Comparison of ENCODE assay signal across 9 cellular contexts in genomic region chr1:37255111-37255795, GRCh38.
DNase-seq lines count a peak whose midpoint lies in the region; ATAC-seq and TF ChIP-seq lines count a peak whose summit lies in the region.
"Had no signal": no experiment of that assay in that cellular context is flagged by ENCODE, and none has a peak within 500 bp of the region (broad histone marks: within the 10 kb centered on the region; RNA-seq: fewer than 3 reads in every experiment).

No MANE protein-coding gene starts in this region.

- H3K27me3 Mint-ChIP-seq in CD14-positive monocyte (ENCODE audit: low read depth in 3 of 3): peaks cover 12 to 31% (median 16%) of the 10 kb centered on the region in 3 donors
- peaks cover 62% of the 10 kb centered on the region for H3K27me3 Mint-ChIP-seq in activated T-cell treated with anti-CD3 and anti-CD28 coated beads, Interleukin-2, amount 50 U/mL, for 24 hours

- peaks cover 0 to 4% (median 1%) of the 10 kb centered on the region in 7 donors for H3K9me3 Mint-ChIP-seq in CD14-positive monocyte
- H3K9me3 Mint-ChIP-seq in activated T-cell treated with anti-CD3 and anti-CD28 coated beads, Interleukin-2, amount 50 U/mL, for 24 hours: no peaks in the 10 kb centered on the region

- no peaks in the 10 kb centered on the region for H3K36me3 Mint-ChIP-seq in CD14-positive monocyte
- H3K36me3 Mint-ChIP-seq in activated T-cell treated with anti-CD3 and anti-CD28 coated beads, Interleukin-2, amount 50 U/mL, for 24 hours (ENCODE audit: low read depth): no peaks in the 10 kb centered on the region

- peak; percentile 7 for DNase-seq in GM12865 (ENCODE audit: low read depth)
- peak; percentile 9 for DNase-seq in NAMALWA (ENCODE audit: low spot score)
- peak; percentile 21 to 49 (median 37) for DNase-seq in body of pancreas
- no peak for DNase-seq in CD14-positive monocyte (ENCODE audit: low spot score)
- DNase-seq in central memory CD4-positive, alpha-beta T cell: no peak
- DNase-seq in activated T-cell treated with anti-CD3 and anti-CD28 coated beads, Interleukin-2, amount 50 U/mL, for 24 hours: no peak
- DNase-seq in NCI-H187 (lab: John Stamatoyannopoulos, UW): no peak
- DNase-seq: NCI-H2171 treated with DMSO at 0.1 percent for 48 hours had no signal

- TF ChIP-seq POLR2A in body of pancreas (IDR thresholded peaks at IDR 0.05): no peak

- intact Hi-C loops in body of pancreas (cut with DNase I) (no loop called here), CD14-positive monocyte (cut with micrococcal nuclease) (no loop called here)

- H3K27ac ChIP-seq in body of pancreas (no peak overlapping the region), neural cell (ENCODE audit: low read length) (no peak overlapping the region)

- H3K36me3 ChIP-seq in body of pancreas (replicated peaks in 1 of 2; ENCODE audit: insufficient read depth in 1 of 2, low read depth in 2 of 2): no peaks in the 10 kb centered on the region
- H3K36me3 ChIP-seq in neural cell (ENCODE audit: insufficient read depth, low read length): no peaks in the 10 kb centered on the region

- H2AFZ ChIP-seq in neural cell (ENCODE audit: low read depth, low read length): no peak overlapping the region

- H3K4me2 ChIP-seq in neural cell (ENCODE audit: low read length): peak overlapping the region; percentile 16

- H3K4me1 ChIP-seq in body of pancreas: no peaks in the 10 kb centered on the region

- no peak overlapping the region for H3K9ac ChIP-seq in neural cell (ENCODE audit: low read length)

- no peaks in the 10 kb centered on the region for H3K9me3 ChIP-seq in body of pancreas
- H3K9me3 ChIP-seq in neural cell (ENCODE audit: low read length): no peaks in the 10 kb centered on the region

- TF ChIP-seq EP300 in neural cell (conservative IDR thresholded peaks at IDR 0.05; ENCODE audit: poor library complexity, severe bottlenecking): no peak

- ATAC-seq in body of pancreas: peak; percentile 48

- no peaks in the 10 kb centered on the region for H3K4me1 Mint-ChIP-seq in CD14-positive monocyte
- no peaks in the 10 kb centered on the region for H3K4me1 Mint-ChIP-seq in activated T-cell treated with anti-CD3 and anti-CD28 coated beads, Interleukin-2, amount 50 U/mL, for 24 hours (ENCODE audit: low read depth)

- no peaks in the 10 kb centered on the region for H3K9me2 ChIP-seq in neural cell (ENCODE audit: insufficient read depth, low read length)

- 9 to 10% methylated on average over 21 to 24 of the region's 24 CpGs for WGBS in body of pancreas, 2 donors

- H3K27me3 ChIP-seq in body of pancreas (no peaks in the 10 kb centered on the region), neural cell (ENCODE audit: insufficient read depth, low read depth, low read length) (no peaks in the 10 kb centered on the region)

- no peaks in the 10 kb centered on the region for H3K79me2 ChIP-seq in neural cell (replicated peaks; ENCODE audit: insufficient read depth, low read length)

- H4K20me1 ChIP-seq in neural cell (ENCODE audit: insufficient read depth): no peaks in the 10 kb centered on the region

- no peak overlapping the region for H3K27ac Mint-ChIP-seq in CD14-positive monocyte
- no peak overlapping the region for H3K27ac Mint-ChIP-seq in activated T-cell treated with anti-CD3 and anti-CD28 coated beads, Interleukin-2, amount 50 U/mL, for 24 hours

- H3K4me3 Mint-ChIP-seq in CD14-positive monocyte: peak overlapping the region in 1 of 2 donors; percentile 33
- no peak overlapping the region for H3K4me3 Mint-ChIP-seq in activated T-cell treated with anti-CD3 and anti-CD28 coated beads, Interleukin-2, amount 50 U/mL, for 24 hours

- TF ChIP-seq CTCF in GM12865 (IDR thresholded peaks at IDR 0.05; ENCODE audit: insufficient read depth, low read depth, low read length, missing control alignments) (no peak), body of pancreas (IDR thresholded peaks at IDR 0.05) (no peak), neural cell (IDR thresholded peaks at IDR 0.05; ENCODE audit: poor library complexity, severe bottlenecking) (peak; percentile 55), CD14-positive monocyte (IDR thresholded peaks at IDR 0.05) (no peak)

- no peaks in the 10 kb centered on the region for H3F3A ChIP-seq in neural cell (ENCODE audit: insufficient read depth, low read length, poor library complexity, severe bottlenecking)

- H3K4me3 ChIP-seq in GM12865 (ENCODE audit: low read depth, low read length) (no peak overlapping the region), body of pancreas (no peak overlapping the region), neural cell (ENCODE audit: low read length) (peak overlapping the region; percentile 13)

- peak; percentile 62 for TF ChIP-seq RAD21 in neural cell (conservative IDR thresholded peaks at IDR 0.05)

TF ChIP-seq in neural cell, 6 proteins besides CTCF, POLR2A, EP300 and RAD21:
- TF ChIP-seq SMC3 (conservative IDR thresholded peaks at IDR 0.05; ENCODE audit: poor library complexity) (peak; percentile 56), EZH2 (IDR thresholded peaks at IDR 0.05; ENCODE audit: borderline replicate concordance, insufficient read depth, low read length, poor library complexity, severe bottlenecking) (no peak)
- TF ChIP-seq, protein P1, sequence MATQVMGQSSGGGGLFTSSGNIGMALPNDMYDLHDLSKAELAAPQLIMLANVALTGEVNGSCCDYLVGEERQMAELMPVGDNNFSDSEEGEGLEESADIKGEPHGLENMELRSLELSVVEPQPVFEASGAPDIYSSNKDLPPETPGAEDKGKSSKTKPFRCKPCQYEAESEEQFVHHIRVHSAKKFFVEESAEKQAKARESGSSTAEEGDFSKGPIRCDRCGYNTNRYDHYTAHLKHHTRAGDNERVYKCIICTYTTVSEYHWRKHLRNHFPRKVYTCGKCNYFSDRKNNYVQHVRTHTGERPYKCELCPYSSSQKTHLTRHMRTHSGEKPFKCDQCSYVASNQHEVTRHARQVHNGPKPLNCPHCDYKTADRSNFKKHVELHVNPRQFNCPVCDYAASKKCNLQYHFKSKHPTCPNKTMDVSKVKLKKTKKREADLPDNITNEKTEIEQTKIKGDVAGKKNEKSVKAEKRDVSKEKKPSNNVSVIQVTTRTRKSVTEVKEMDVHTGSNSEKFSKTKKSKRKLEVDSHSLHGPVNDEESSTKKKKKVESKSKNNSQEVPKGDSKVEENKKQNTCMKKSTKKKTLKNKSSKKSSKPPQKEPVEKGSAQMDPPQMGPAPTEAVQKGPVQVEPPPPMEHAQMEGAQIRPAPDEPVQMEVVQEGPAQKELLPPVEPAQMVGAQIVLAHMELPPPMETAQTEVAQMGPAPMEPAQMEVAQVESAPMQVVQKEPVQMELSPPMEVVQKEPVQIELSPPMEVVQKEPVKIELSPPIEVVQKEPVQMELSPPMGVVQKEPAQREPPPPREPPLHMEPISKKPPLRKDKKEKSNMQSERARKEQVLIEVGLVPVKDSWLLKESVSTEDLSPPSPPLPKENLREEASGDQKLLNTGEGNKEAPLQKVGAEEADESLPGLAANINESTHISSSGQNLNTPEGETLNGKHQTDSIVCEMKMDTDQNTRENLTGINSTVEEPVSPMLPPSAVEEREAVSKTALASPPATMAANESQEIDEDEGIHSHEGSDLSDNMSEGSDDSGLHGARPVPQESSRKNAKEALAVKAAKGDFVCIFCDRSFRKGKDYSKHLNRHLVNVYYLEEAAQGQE (IDR thresholded peaks at IDR 0.05; ENCODE audit: borderline replicate concordance): peak; percentile 96

Comparison
In these comparisons a context has a peak if more than half of its experiments do, and no peak if none do; other contexts are left out.
1. DNase-seq: peak in GM12865 (single experiment), NAMALWA (single experiment) and body of pancreas (4 of 4); none in CD14-positive monocyte (single experiment), central memory CD4-positive, alpha-beta T cell (single experiment), activated T-cell treated with anti-CD3 and anti-CD28 coated beads, Interleukin-2, amount 50 U/mL, for 24 hours (single experiment) and NCI-H187 (0 of 2).